In the genomic region with DNA sequence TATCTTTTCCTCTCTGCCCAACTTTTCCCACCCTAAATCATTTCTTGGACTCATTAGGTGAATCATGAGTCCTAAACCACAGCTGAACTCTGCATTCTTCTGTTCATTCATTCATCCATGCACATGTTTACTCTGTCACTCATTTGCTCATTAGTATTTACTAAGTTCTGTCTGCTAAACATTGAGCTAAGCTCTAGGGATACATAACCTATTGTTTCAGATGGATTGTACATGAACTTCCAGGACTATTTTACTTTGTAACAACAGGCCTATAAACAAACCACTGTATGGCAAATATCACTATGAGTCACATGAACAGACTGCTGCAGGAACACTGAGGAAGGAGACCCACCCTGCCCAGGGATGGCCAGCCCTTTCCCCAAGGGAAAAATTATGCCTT, we compare ENCODE assay signal across 2 cellular contexts.
TF ChIP-seq lines count a peak whose summit lies in the region.

No MANE protein-coding gene starts in this region.

TF ChIP-seq in HCT116, 20 proteins besides CTCF, POLR2A, EP300 and RAD21 (continued from another document):
- TF ChIP-seq FOSL1 (IDR thresholded peaks at IDR 0.05; ENCODE audit: low read depth) (peak; percentile 59; the same call in 1 of the 2 replicates), SRF (IDR thresholded peaks at IDR 0.05; ENCODE audit: low read depth) (no peak), ZFX (IDR thresholded peaks at IDR 0.05) (no peak), CBX3 (IDR thresholded peaks at IDR 0.05; ENCODE audit: low read depth) (peak; percentile 44; the same call in 1 of the 2 replicates), YY1 (IDR thresholded peaks at IDR 0.05; ENCODE audit: extremely low read depth, insufficient replicate concordance, low read depth, low read length) (no peak), SP1 (IDR thresholded peaks at IDR 0.05; ENCODE audit: low read depth) (peak; percentile 39; the same call in 1 of the 2 replicates), TCF7L2 (IDR thresholded peaks at IDR 0.05; ENCODE audit: borderline replicate concordance, extremely low read depth, insufficient read depth, insufficient read length) (no peak), EZH2 (IDR thresholded peaks at IDR 0.05) (no peak)
- TF ChIP-seq, protein P1, sequence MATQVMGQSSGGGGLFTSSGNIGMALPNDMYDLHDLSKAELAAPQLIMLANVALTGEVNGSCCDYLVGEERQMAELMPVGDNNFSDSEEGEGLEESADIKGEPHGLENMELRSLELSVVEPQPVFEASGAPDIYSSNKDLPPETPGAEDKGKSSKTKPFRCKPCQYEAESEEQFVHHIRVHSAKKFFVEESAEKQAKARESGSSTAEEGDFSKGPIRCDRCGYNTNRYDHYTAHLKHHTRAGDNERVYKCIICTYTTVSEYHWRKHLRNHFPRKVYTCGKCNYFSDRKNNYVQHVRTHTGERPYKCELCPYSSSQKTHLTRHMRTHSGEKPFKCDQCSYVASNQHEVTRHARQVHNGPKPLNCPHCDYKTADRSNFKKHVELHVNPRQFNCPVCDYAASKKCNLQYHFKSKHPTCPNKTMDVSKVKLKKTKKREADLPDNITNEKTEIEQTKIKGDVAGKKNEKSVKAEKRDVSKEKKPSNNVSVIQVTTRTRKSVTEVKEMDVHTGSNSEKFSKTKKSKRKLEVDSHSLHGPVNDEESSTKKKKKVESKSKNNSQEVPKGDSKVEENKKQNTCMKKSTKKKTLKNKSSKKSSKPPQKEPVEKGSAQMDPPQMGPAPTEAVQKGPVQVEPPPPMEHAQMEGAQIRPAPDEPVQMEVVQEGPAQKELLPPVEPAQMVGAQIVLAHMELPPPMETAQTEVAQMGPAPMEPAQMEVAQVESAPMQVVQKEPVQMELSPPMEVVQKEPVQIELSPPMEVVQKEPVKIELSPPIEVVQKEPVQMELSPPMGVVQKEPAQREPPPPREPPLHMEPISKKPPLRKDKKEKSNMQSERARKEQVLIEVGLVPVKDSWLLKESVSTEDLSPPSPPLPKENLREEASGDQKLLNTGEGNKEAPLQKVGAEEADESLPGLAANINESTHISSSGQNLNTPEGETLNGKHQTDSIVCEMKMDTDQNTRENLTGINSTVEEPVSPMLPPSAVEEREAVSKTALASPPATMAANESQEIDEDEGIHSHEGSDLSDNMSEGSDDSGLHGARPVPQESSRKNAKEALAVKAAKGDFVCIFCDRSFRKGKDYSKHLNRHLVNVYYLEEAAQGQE (IDR thresholded peaks at IDR 0.05; ENCODE audit: low read depth) = no peak
- TF ChIP-seq, protein P2, sequence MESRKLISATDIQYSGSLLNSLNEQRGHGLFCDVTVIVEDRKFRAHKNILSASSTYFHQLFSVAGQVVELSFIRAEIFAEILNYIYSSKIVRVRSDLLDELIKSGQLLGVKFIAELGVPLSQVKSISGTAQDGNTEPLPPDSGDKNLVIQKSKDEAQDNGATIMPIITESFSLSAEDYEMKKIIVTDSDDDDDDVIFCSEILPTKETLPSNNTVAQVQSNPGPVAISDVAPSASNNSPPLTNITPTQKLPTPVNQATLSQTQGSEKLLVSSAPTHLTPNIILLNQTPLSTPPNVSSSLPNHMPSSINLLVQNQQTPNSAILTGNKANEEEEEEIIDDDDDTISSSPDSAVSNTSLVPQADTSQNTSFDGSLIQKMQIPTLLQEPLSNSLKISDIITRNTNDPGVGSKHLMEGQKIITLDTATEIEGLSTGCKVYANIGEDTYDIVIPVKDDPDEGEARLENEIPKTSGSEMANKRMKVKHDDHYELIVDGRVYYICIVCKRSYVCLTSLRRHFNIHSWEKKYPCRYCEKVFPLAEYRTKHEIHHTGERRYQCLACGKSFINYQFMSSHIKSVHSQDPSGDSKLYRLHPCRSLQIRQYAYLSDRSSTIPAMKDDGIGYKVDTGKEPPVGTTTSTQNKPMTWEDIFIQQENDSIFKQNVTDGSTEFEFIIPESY (IDR thresholded peaks at IDR 0.05; ENCODE audit: extremely low read depth, insufficient replicate concordance, low read length) = no peak

TF ChIP-seq in SK-N-SH treated with all-trans-retinoic acid at 6 μM for 48 hours, 23 proteins besides CTCF, POLR2A, EP300 and RAD21 (continued from another document):
- TF ChIP-seq, protein P3, sequence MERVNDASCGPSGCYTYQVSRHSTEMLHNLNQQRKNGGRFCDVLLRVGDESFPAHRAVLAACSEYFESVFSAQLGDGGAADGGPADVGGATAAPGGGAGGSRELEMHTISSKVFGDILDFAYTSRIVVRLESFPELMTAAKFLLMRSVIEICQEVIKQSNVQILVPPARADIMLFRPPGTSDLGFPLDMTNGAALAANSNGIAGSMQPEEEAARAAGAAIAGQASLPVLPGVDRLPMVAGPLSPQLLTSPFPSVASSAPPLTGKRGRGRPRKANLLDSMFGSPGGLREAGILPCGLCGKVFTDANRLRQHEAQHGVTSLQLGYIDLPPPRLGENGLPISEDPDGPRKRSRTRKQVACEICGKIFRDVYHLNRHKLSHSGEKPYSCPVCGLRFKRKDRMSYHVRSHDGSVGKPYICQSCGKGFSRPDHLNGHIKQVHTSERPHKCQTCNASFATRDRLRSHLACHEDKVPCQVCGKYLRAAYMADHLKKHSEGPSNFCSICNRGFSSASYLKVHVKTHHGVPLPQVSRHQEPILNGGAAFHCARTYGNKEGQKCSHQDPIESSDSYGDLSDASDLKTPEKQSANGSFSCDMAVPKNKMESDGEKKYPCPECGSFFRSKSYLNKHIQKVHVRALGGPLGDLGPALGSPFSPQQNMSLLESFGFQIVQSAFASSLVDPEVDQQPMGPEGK (CRISPR knock-in tag; IDR thresholded peaks at IDR 0.05; ENCODE audit: borderline replicate concordance) = 0 out of 2 replicates have a peak, but pooled peaks have one; percentile 17
